ENCODE assay signal across 1 cellular context in genomic region chr2:70336552-70336951, GRCh38.
TF ChIP-seq lines count a peak whose summit lies in the region.

No MANE protein-coding gene starts in this region.

TF ChIP-seq in HepG2, 621 proteins besides CTCF, POLR2A, EP300 and RAD21:
- TF ChIP-seq NRL (CRISPR knock-in tag; IDR thresholded peaks at IDR 0.05; ENCODE audit: borderline replicate concordance) (no peak), SIX4 (CRISPR knock-in tag; IDR thresholded peaks at IDR 0.05) (no peak), IKZF5 (CRISPR knock-in tag; IDR thresholded peaks at IDR 0.05) (no peak), SMC3 (IDR thresholded peaks at IDR 0.05; ENCODE audit: low read length) (peak; percentile 9; the same call in 1 of the 2 replicates), GLMP (CRISPR knock-in tag; IDR thresholded peaks at IDR 0.05; ENCODE audit: borderline replicate concordance) (no peak), NFE2L1 (CRISPR knock-in tag; IDR thresholded peaks at IDR 0.05; ENCODE audit: borderline replicate concordance) (no peak), ZBTB14 (CRISPR knock-in tag; IDR thresholded peaks at IDR 0.05) (no peak), MTF1 (CRISPR knock-in tag; IDR thresholded peaks at IDR 0.05) (no peak), ZNF761 (CRISPR knock-in tag; conservative IDR thresholded peaks at IDR 0.05) (no peak), ZBTB33 (CRISPR knock-in tag; IDR thresholded peaks at IDR 0.05) (peak; percentile 77; the same call in 1 of the 2 replicates), IKZF4 (CRISPR knock-in tag; IDR thresholded peaks at IDR 0.05; ENCODE audit: borderline replicate concordance, low read depth, not compliant biosample characterization) (no peak), ZNF567 (CRISPR knock-in tag; IDR thresholded peaks at IDR 0.05; ENCODE audit: borderline replicate concordance) (no peak), ZNF740 (CRISPR knock-in tag; IDR thresholded peaks at IDR 0.05) (peak; percentile 87), NFIB (CRISPR knock-in tag; IDR thresholded peaks at IDR 0.05; ENCODE audit: borderline replicate concordance) (no peak), THAP7 (CRISPR knock-in tag; IDR thresholded peaks at IDR 0.05) (no peak)
